30 cellular contexts compared by ENCODE assay signal in genomic region chr1:28306550-28306949, GRCh38. TPM values are rescaled to one million over a fixed set of nuclear protein-coding genes. Genes with fewer than 3 reads are reported as not detected.
DNase-seq lines count a peak whose midpoint lies in the region; ATAC-seq, FAIRE-seq and TF ChIP-seq lines count a peak whose summit lies in the region.
"Had no signal": no experiment of that assay in that cellular context is flagged by ENCODE, and none has a peak within 500 bp of the region (broad histone marks: within the 10 kb centered on the region; RNA-seq: fewer than 3 reads in every experiment).

No MANE protein-coding gene starts in this region.

- peak overlapping the region; percentile 87 for H2AFZ ChIP-seq in GM23338
- peak overlapping the region; percentile 71; the same call in 1 of the 2 replicates for H2AFZ ChIP-seq in Karpas-422 (ENCODE audit: low read length)
- peak overlapping the region; percentile 4 for H2AFZ ChIP-seq in endothelial cell of umbilical vein (ENCODE audit: low read depth, low read length)
- H2AFZ ChIP-seq in trophoblast cell (ENCODE audit: insufficient read depth, low read length, poor library complexity), result no peak overlapping the region

- H4K91ac ChIP-seq in trophoblast cell (ENCODE audit: low read depth, low read length), result peak overlapping the region; percentile 38

- DNase-seq in GM23338 (ENCODE audit: low spot score) (no peak), Karpas-422 (no peak), endothelial cell of umbilical vein (ENCODE audit: low read depth, low spot score) (no peak), trophoblast cell (peak in 1 of 2 donors; percentile 56), CD14-positive monocyte (ENCODE audit: low spot score) (no peak), esophagus squamous epithelium (lab: John Stamatoyannopoulos, UW) (no peak)
- DNase-seq: activated CD4-positive, alpha-beta T cell treated with anti-CD3 and anti-CD28 coated beads, Interleukin-2, amount 50 U/mL, for 48 hours; activated naive CD4-positive, alpha-beta T cell treated with anti-CD3 and anti-CD28 coated beads, Interleukin-2, amount 10 ng/mL, durations not matched to agents 7 days and 5 days; amniotic stem cell; C1 segment of cervical spinal cord; COR-L47; dorsolateral prefrontal cortex; gastrocnemius medialis; mucosa of descending colon; natural killer cell; NCI-H1417; NCI-H2029 treated with DMSO at 0.1 percent for 48 hours; pancreas; SK-N-SH; stimulated activated CD4-positive, alpha-beta T cell treated with anti-CD3 and anti-CD28 coated beads, Interleukin-12 subunit alpha, Interleukin-12 subunit beta, amount 100 ng/mL, for 4 hours; stimulated activated CD4-positive, alpha-beta T cell treated with anti-CD3 and anti-CD28 coated beads, Interleukin-2, amount 100 ng/mL, for 48 hours; stomach; thyroid gland had no signal

- no peak overlapping the region for H2BK120ac ChIP-seq in trophoblast cell (ENCODE audit: insufficient read depth, low read length, poor library complexity)

- H4K12ac ChIP-seq in trophoblast cell (ENCODE audit: low read depth, low read length), result no peak overlapping the region

- no peak overlapping the region for H3K4me3 ChIP-seq in GM23338
- no peak overlapping the region for H3K4me3 ChIP-seq in Karpas-422 (ENCODE audit: low read length)
- H3K4me3 ChIP-seq in endothelial cell of umbilical vein (replicated peaks in 1 of 3; ENCODE audit: insufficient read depth in 1 of 3, low read depth in 1 of 3, low read length in 3 of 3), result no peak overlapping the region
- H3K4me3 ChIP-seq in trophoblast cell (ENCODE audit: low read depth, low read length), result no peak overlapping the region
- no peak overlapping the region for H3K4me3 ChIP-seq in esophagus squamous epithelium
- H3K4me3 ChIP-seq: dorsolateral prefrontal cortex, gastrocnemius medialis, lung, mucosa of descending colon, pancreas, stomach, thyroid gland had no signal

- H3K27ac ChIP-seq in GM23338 (ENCODE audit: low read depth), result no peak overlapping the region
- no peak overlapping the region for H3K27ac ChIP-seq in Karpas-422 (ENCODE audit: low read length)
- no peak overlapping the region for H3K27ac ChIP-seq in endothelial cell of umbilical vein (ENCODE audit: insufficient read depth, low read depth, low read length)
- H3K27ac ChIP-seq in trophoblast cell (ENCODE audit: low read depth, low read length), result peak overlapping the region; percentile 14
- no peak overlapping the region for H3K27ac ChIP-seq in esophagus squamous epithelium
- H3K27ac ChIP-seq: dorsolateral prefrontal cortex, gastrocnemius medialis, pancreas, stomach, thyroid gland had no signal

- H2BK12ac ChIP-seq in trophoblast cell (ENCODE audit: low read length), result no peak overlapping the region

- H3F3A ChIP-seq in GM23338 (replicated peaks; ENCODE audit: low read depth), result no peaks in the 10 kb centered on the region

- H3K4ac ChIP-seq in trophoblast cell (ENCODE audit: low read depth, low read length), result no peak overlapping the region

- H2BK5ac ChIP-seq in trophoblast cell (ENCODE audit: low read depth, low read length, poor library complexity), result no peak overlapping the region

- no peak overlapping the region for H3K23ac ChIP-seq in trophoblast cell (ENCODE audit: low read length)

- TF ChIP-seq CTCF in GM23338 (conservative IDR thresholded peaks at IDR 0.05; ENCODE audit: low read depth in 2 of 2), result no peak
- TF ChIP-seq CTCF in endothelial cell of umbilical vein (IDR thresholded peaks at IDR 0.05; ENCODE audit: extremely low read depth in 1 of 2, insufficient read depth in 1 of 2, low read depth in 1 of 2, low read length in 2 of 2), result no peak
- no peak for TF ChIP-seq CTCF in CD14-positive monocyte (IDR thresholded peaks at IDR 0.05)
- TF ChIP-seq CTCF in esophagus squamous epithelium (IDR thresholded peaks at IDR 0.05), result no peak

- H4K8ac ChIP-seq in trophoblast cell (ENCODE audit: low read depth, low read length), result no peak overlapping the region

- no peaks in the 10 kb centered on the region for H4K20me1 ChIP-seq in GM23338 (replicated peaks; ENCODE audit: insufficient read depth)
- no peaks in the 10 kb centered on the region for H4K20me1 ChIP-seq in Karpas-422 (ENCODE audit: insufficient read depth, low read depth, low read length)
- H4K20me1 ChIP-seq in endothelial cell of umbilical vein (replicated peaks; ENCODE audit: control insufficient read depth, extremely low read depth, insufficient read depth, low read length), result no peaks in the 10 kb centered on the region

- no peaks in the 10 kb centered on the region for H3K27me3 ChIP-seq in GM23338 (ENCODE audit: insufficient read depth)
- H3K27me3 ChIP-seq in Karpas-422 (ENCODE audit: low read length), result no peaks in the 10 kb centered on the region
- H3K27me3 ChIP-seq in endothelial cell of umbilical vein (ENCODE audit: control insufficient read depth in 2 of 2, insufficient read depth in 2 of 2, low read length in 2 of 2), result no peaks in the 10 kb centered on the region
- no peaks in the 10 kb centered on the region for H3K27me3 ChIP-seq in trophoblast cell (ENCODE audit: insufficient read depth, low read length)
- peaks cover 0 to 21% (median 0%) of the 10 kb centered on the region in 4 donors for H3K27me3 ChIP-seq in esophagus squamous epithelium
- H3K27me3 ChIP-seq: gastrocnemius medialis, pancreas, thyroid gland had no signal

- peaks cover 4% of the 10 kb centered on the region for H3K79me1 ChIP-seq in trophoblast cell (ENCODE audit: low read length)

- dilution Hi-C loops in endothelial cell of umbilical vein (cut with MboI; ENCODE audit: extremely low pct_ligation_motif_present, low sequenced_read_pairs), result no loop called here

- CTCF ChIA-PET in endothelial cell of umbilical vein (lab: Charles Lee), result interaction anchor here (1.0 to 1.2 kb wide), 2 partner anchors 9 to 53 kb away, joined by 3 to 4 read pairs; no protein-coding TSS in a partner anchor

- no peak overlapping the region for H3K18ac ChIP-seq in trophoblast cell (ENCODE audit: low read length)

- H3K36me3 Mint-ChIP-seq in GM23338 (ENCODE audit: low read depth), result no peaks in the 10 kb centered on the region
- H3K36me3 Mint-ChIP-seq in CD14-positive monocyte, result no peaks in the 10 kb centered on the region
- H3K36me3 Mint-ChIP-seq: activated naive CD4-positive, alpha-beta T cell treated with anti-CD3 and anti-CD28 coated beads, Interleukin-2, amount 10 ng/mL, durations not matched to agents 7 days and 5 days; brain; natural killer cell had no signal

- H3K9me3 Mint-ChIP-seq in GM23338 (no peaks in the 10 kb centered on the region), CD14-positive monocyte (peaks cover 0 to 2% (median 0%) of the 10 kb centered on the region in 7 donors)
- H3K9me3 Mint-ChIP-seq: activated naive CD4-positive, alpha-beta T cell treated with anti-CD3 and anti-CD28 coated beads, Interleukin-2, amount 10 ng/mL, durations not matched to agents 7 days and 5 days; activated T-helper 1 cell treated with anti-CD3 and anti-CD28 coated beads, Interleukin-12 subunit alpha, Interleukin-12 subunit beta, Interleukin-2, Interleukin-4 antibody, amounts not matched to agents 30 ng/mL and 10 ng/mL and 1 ng/mL, durations not matched to agents 14 hours and 24 hours and 36 hours; brain; natural killer cell; T-helper 1 cell treated with Interleukin-12 subunit alpha and Interleukin-12 subunit beta and Interleukin-4 antibody, amounts not matched to agents 30 μg/mL and 1 μg/mL, for 36 hours had no signal

- no peak for ATAC-seq in GM23338
- no peak for ATAC-seq in GM18517 (IDR thresholded peaks at IDR 0.05; ENCODE audit: unreplicated experiment)
- ATAC-seq: gastrocnemius medialis, mucosa of descending colon, natural killer cell, pancreas, Right ventricle myocardium inferior had no signal

- H3K4me2 ChIP-seq in GM23338 (no peak overlapping the region), Karpas-422 (ENCODE audit: low read depth, low read length, poor library complexity, severe bottlenecking) (no peak overlapping the region), endothelial cell of umbilical vein (ENCODE audit: insufficient read depth, low read length) (no peak overlapping the region), trophoblast cell (ENCODE audit: low read length) (no peak overlapping the region)
- H3K4me2 ChIP-seq: SK-N-SH had no signal

- no TSS peak for BruUV-seq in endothelial cell of umbilical vein (replicated peaks; lab: Mats Ljungman, UMichigan)

- no peak overlapping the region for H3K27ac Mint-ChIP-seq in GM23338
- peak overlapping the region in 3 of 7 donors; percentile 32 to 81 (median 33) for H3K27ac Mint-ChIP-seq in CD14-positive monocyte
- H3K27ac Mint-ChIP-seq: activated naive CD4-positive, alpha-beta T cell treated with anti-CD3 and anti-CD28 coated beads, Interleukin-2, amount 10 ng/mL, durations not matched to agents 7 days and 5 days; activated T-helper 1 cell treated with anti-CD3 and anti-CD28 coated beads, Interleukin-12 subunit alpha, Interleukin-12 subunit beta, Interleukin-2, Interleukin-4 antibody, amounts not matched to agents 30 ng/mL and 10 ng/mL and 1 ng/mL, durations not matched to agents 14 hours and 24 hours and 36 hours; brain; IgD-negative memory B cell; natural killer cell; T-helper 1 cell treated with Interleukin-12 subunit alpha and Interleukin-12 subunit beta and Interleukin-4 antibody, amounts not matched to agents 30 μg/mL and 1 μg/mL, for 36 hours had no signal

- POLR2A ChIA-PET in endothelial cell of umbilical vein (lab: Charles Lee), result no interaction called here

- H3K27me3 Mint-ChIP-seq in GM23338 (ENCODE audit: insufficient read depth, low read depth, poor library complexity) (peaks cover 1% of the 10 kb centered on the region), CD14-positive monocyte (ENCODE audit: low read depth in 3 of 3) (peaks cover 0 to 2% (median 0%) of the 10 kb centered on the region in 3 donors)
- H3K27me3 Mint-ChIP-seq: IgD-negative memory B cell had no signal

- H3K9me1 ChIP-seq in endothelial cell of umbilical vein (replicated peaks; ENCODE audit: control insufficient read depth, extremely low read depth, insufficient read depth, low read length), result no peaks in the 10 kb centered on the region

- intact Hi-C loops in endothelial cell of umbilical vein (cut with micrococcal nuclease) (no loop called here), CD14-positive monocyte (cut with micrococcal nuclease) (no loop called here), esophagus squamous epithelium (cut with DNase I) (no loop called here)

- H3K9me2 ChIP-seq in GM23338 (ENCODE audit: insufficient read depth) (no peaks in the 10 kb centered on the region), Karpas-422 (replicated peaks; ENCODE audit: insufficient read depth, low read length) (no peaks in the 10 kb centered on the region)
- H3K9me2 ChIP-seq: SK-N-SH had no signal

- H3K4me3 Mint-ChIP-seq in GM23338 (no peak overlapping the region), CD14-positive monocyte (no peak overlapping the region)
- H3K4me3 Mint-ChIP-seq: activated naive CD4-positive, alpha-beta T cell treated with anti-CD3 and anti-CD28 coated beads, Interleukin-2, amount 10 ng/mL, durations not matched to agents 7 days and 5 days; activated T-helper 1 cell treated with anti-CD3 and anti-CD28 coated beads, Interleukin-12 subunit alpha, Interleukin-12 subunit beta, Interleukin-2, Interleukin-4 antibody, amounts not matched to agents 30 ng/mL and 10 ng/mL and 1 ng/mL, durations not matched to agents 14 hours and 24 hours and 36 hours; brain; IgD-negative memory B cell; natural killer cell; T-helper 1 cell treated with Interleukin-12 subunit alpha and Interleukin-12 subunit beta and Interleukin-4 antibody, amounts not matched to agents 30 μg/mL and 1 μg/mL, for 36 hours had no signal

- FAIRE-seq in endothelial cell of umbilical vein (lab: Jason Lieb, UNC), result no peak
- FAIRE-seq: pancreas had no signal

- TF ChIP-seq POLR2A in endothelial cell of umbilical vein (IDR thresholded peaks at IDR 0.05; ENCODE audit: low read depth, low read length) (no peak), esophagus squamous epithelium (IDR thresholded peaks at IDR 0.05) (no peak)

- H3K4me1 Mint-ChIP-seq in GM23338, result no peaks in the 10 kb centered on the region
- H3K4me1 Mint-ChIP-seq in CD14-positive monocyte, result peaks cover 15% of the 10 kb centered on the region
- H3K4me1 Mint-ChIP-seq: brain, IgD-negative memory B cell, natural killer cell had no signal

- H3K36me3 ChIP-seq in GM23338 (ENCODE audit: insufficient read depth), result no peaks in the 10 kb centered on the region
- no peaks in the 10 kb centered on the region for H3K36me3 ChIP-seq in Karpas-422 (ENCODE audit: insufficient read depth, low read length)
- no peaks in the 10 kb centered on the region for H3K36me3 ChIP-seq in endothelial cell of umbilical vein (ENCODE audit: control insufficient read depth in 2 of 2, extremely low read depth in 1 of 2, insufficient read depth in 2 of 2, low read length in 2 of 2)
- H3K36me3 ChIP-seq in trophoblast cell (ENCODE audit: control insufficient read depth in 1 of 2, insufficient read depth in 2 of 2, low read length in 2 of 2), result no peaks in the 10 kb centered on the region
- no peaks in the 10 kb centered on the region for H3K36me3 ChIP-seq in esophagus squamous epithelium
- H3K36me3 ChIP-seq: gastrocnemius medialis, pancreas, stomach, thyroid gland had no signal

- H3K79me2 ChIP-seq in GM23338 (replicated peaks; ENCODE audit: insufficient read depth) (no peaks in the 10 kb centered on the region), Karpas-422 (ENCODE audit: low read length) (no peaks in the 10 kb centered on the region), endothelial cell of umbilical vein (ENCODE audit: control insufficient read depth, insufficient read depth, low read length) (no peaks in the 10 kb centered on the region), trophoblast cell (ENCODE audit: control insufficient read depth, insufficient read depth, low read length, poor library complexity) (peaks cover 1% of the 10 kb centered on the region)

- H2AK5ac ChIP-seq in trophoblast cell (ENCODE audit: low read length), result no peak overlapping the region

- no peaks in the 10 kb centered on the region for H3K4me1 ChIP-seq in GM23338 (ENCODE audit: insufficient read depth)
- no peaks in the 10 kb centered on the region for H3K4me1 ChIP-seq in Karpas-422 (ENCODE audit: low read length)
- no peaks in the 10 kb centered on the region for H3K4me1 ChIP-seq in endothelial cell of umbilical vein (ENCODE audit: control insufficient read depth, extremely low read depth, insufficient read depth, low read length)
- peaks cover 2 to 4% of the 10 kb centered on the region in 2 experiments for H3K4me1 ChIP-seq in trophoblast cell (ENCODE audit: control insufficient read depth in 1 of 2, insufficient read depth in 2 of 2, low read length in 2 of 2)
- H3K4me1 ChIP-seq in esophagus squamous epithelium, result no peaks in the 10 kb centered on the region
- H3K4me1 ChIP-seq: gastrocnemius medialis, pancreas, stomach, thyroid gland had no signal

- no peak overlapping the region for H3K14ac ChIP-seq in trophoblast cell (ENCODE audit: low read length)

- no peak overlapping the region for H3K9ac ChIP-seq in Karpas-422 (ENCODE audit: low read length)
- H3K9ac ChIP-seq in endothelial cell of umbilical vein (replicated peaks; ENCODE audit: extremely low read depth, insufficient read depth, low read length), result no peak overlapping the region
- H3K9ac ChIP-seq in trophoblast cell (ENCODE audit: low read length), result no peak overlapping the region
- H3K9ac ChIP-seq: SK-N-SH had no signal

- H3K9me3 ChIP-seq in Karpas-422 (ENCODE audit: low read length), result no peaks in the 10 kb centered on the region
- H3K9me3 ChIP-seq in endothelial cell of umbilical vein (replicated peaks; ENCODE audit: control insufficient read depth, insufficient read depth, low read length), result no peaks in the 10 kb centered on the region
- no peaks in the 10 kb centered on the region for H3K9me3 ChIP-seq in trophoblast cell (ENCODE audit: insufficient read depth, low read depth, low read length)
- H3K9me3 ChIP-seq in esophagus squamous epithelium, result no peaks in the 10 kb centered on the region
- H3K9me3 ChIP-seq: gastrocnemius medialis, mucosa of descending colon, pancreas, SK-N-SH, stomach, thyroid gland had no signal

RNA-seq across cellular contexts. Expression of gene MED18, which starts 22.3 kb away (rescaled TPM):
- 11.9 and 12.6 TPM in 2 replicates for total RNA-seq in GM23338 (2014; rRNA removed; shearing (Covaris generic))
- polyA plus RNA-seq in GM23338 (2016; fragmentation: Nextera tagmentation; extraction: Ambion mirVana) (7.6 and 8.5 TPM in 2 replicates), endothelial cell of umbilical vein (19.7 and 20.2 TPM in 2 replicates), CD14-positive monocyte (1 to 10 TPM; 2.5 to 6.3 TPM)
- 27.6 and 29.4 TPM in 2 replicates for total RNA-seq in Karpas-422 (2014; rRNA removed; shearing (Covaris generic); ENCODE audit: low replicate concordance)
- total RNA-seq in endothelial cell of umbilical vein (12.5 and 15.6 TPM in 2 replicates), esophagus squamous epithelium (10 to 100 TPM; 10.7 to 18.8 (median 15.6) TPM)
- polyA plus RNA-seq in endothelial cell of umbilical vein (2011; cell fraction: cytosol; rRNA removed), result 15.3 and 16.2 TPM in 2 replicates
- polyA plus RNA-seq in endothelial cell of umbilical vein (2011; cell fraction: nucleus; rRNA removed), result 10.6 and 11.4 TPM in 2 replicates
- 8.6 and 15.2 TPM in 2 replicates for polyA plus RNA-seq in endothelial cell of umbilical vein (2012)
- 39.5 and 53.9 TPM in 2 replicates for polyA minus RNA-seq in endothelial cell of umbilical vein
- polyA minus RNA-seq in endothelial cell of umbilical vein (2011; cell fraction: cytosol; rRNA and poly(A)+ RNA removed), result 20.4 TPM
- polyA minus RNA-seq in endothelial cell of umbilical vein (2011; cell fraction: nucleus; rRNA and poly(A)+ RNA removed), result 5.0 and 5.1 TPM in 2 replicates
- polyA plus RNA-seq in trophoblast cell (2013), result 10.3 and 10.6 TPM in 2 replicates

RNA-seq across cellular contexts. Expression of gene SESN2, which starts 47.2 kb away (rescaled TPM):
- total RNA-seq in GM23338 (2014; rRNA removed; shearing (Covaris generic)), result 43.6 and 52.1 TPM in 2 replicates
- polyA plus RNA-seq in GM23338 (2016; fragmentation: Nextera tagmentation; extraction: Ambion mirVana) (20.8 and 22.8 TPM in 2 replicates), endothelial cell of umbilical vein (11.6 and 14.4 TPM in 2 replicates), CD14-positive monocyte (1 to 10 TPM; 5.0 to 5.1 TPM)
- 35.1 and 46.0 TPM in 2 replicates for total RNA-seq in Karpas-422 (2014; rRNA removed; shearing (Covaris generic); ENCODE audit: low replicate concordance)
- total RNA-seq in endothelial cell of umbilical vein (13.1 and 13.2 TPM in 2 replicates), esophagus squamous epithelium (10 to 100 TPM in 2 of 4 donors, 1 to 10 TPM in 2; 7.8 to 20.6 (median 9.3) TPM)
- 9.2 and 10.6 TPM in 2 replicates for polyA plus RNA-seq in endothelial cell of umbilical vein (2011; cell fraction: cytosol; rRNA removed)
- 9.0 and 10.6 TPM in 2 replicates for polyA plus RNA-seq in endothelial cell of umbilical vein (2011; cell fraction: nucleus; rRNA removed)
- polyA plus RNA-seq in endothelial cell of umbilical vein (2012), result 10.3 and 11.3 TPM in 2 replicates
- 10.5 and 12.4 TPM in 2 replicates for polyA minus RNA-seq in endothelial cell of umbilical vein
- polyA minus RNA-seq in endothelial cell of umbilical vein (2011; cell fraction: cytosol; rRNA and poly(A)+ RNA removed), result 22.2 TPM
- polyA minus RNA-seq in endothelial cell of umbilical vein (2011; cell fraction: nucleus; rRNA and poly(A)+ RNA removed), result 3.8 and 4.9 TPM in 2 replicates
- polyA plus RNA-seq in trophoblast cell (2013), result 58.3 and 60.8 TPM in 2 replicates
